ENCODE assay signal across 8 cellular contexts in the genomic region with DNA sequence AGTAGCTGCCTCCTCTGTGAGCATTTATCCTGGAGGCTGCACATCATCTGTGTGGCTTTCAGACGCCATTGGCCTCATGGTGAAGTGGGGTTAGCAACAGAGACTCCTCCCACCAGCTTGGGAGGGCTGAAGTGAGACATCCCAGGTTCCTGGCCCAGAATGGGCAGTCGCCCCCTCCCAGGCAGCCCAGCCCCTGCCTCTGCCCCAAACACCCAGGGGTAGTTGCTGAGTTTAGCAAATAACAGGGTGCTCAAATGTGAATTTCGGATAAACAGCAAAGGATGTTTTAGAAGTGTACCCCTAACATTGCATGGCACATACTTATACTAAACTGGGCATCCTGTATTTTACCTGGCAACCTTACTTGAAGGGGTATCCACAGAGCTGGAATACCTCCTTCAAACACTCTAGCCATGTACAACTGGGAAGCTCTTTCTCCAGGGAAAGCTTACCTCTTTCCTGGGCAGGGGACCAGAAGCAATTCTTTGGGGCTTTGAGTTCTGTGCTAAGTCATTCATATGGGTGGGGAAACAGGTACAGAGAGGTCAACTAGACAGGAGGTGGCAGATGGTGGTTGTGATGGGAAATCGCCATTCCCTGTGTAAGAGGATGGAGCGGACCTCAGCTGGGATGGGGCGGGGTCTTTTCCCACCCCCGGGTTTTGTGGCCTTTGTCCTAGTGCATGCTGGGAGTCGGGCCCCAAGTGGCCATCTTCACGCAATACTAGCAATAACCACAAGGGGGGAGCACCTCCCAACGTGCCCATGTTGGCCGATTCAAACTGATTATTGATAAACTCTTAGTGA. TPM values are rescaled to one million over a fixed set of nuclear protein-coding genes. Genes with fewer than 3 reads are reported as not detected.
DNase-seq lines count a peak whose midpoint lies in the region; ATAC-seq and TF ChIP-seq lines count a peak whose summit lies in the region.

No MANE protein-coding gene starts in this region.

- TF ChIP-seq CTCF in fibroblast of pulmonary artery (IDR thresholded peaks at IDR 0.05; ENCODE audit: low read length, missing control alignments): peak; percentile 76
- peak in 1 of 3 donors; percentile 67 for TF ChIP-seq CTCF in omental fat pad (IDR thresholded peaks at IDR 0.05)

- CTCF ChIA-PET in HEK293T (lab: Yijun Ruan, JAX): interaction anchor here (0.7 to 1.5 kb wide), 5 partner anchors 13 to 310 kb away, joined by 3 to 5 read pairs (median 3); no protein-coding TSS in a partner anchor

- no peak overlapping the region for H3K4me3 ChIP-seq in fibroblast of pulmonary artery (replicated peaks; ENCODE audit: low read depth, low read length)

- ATAC-seq in omental fat pad (ENCODE audit: low FRiP score) (peak; percentile 74), GM19397 (IDR thresholded peaks at IDR 0.05; ENCODE audit: unreplicated experiment) (no peak)

- POLR2A ChIA-PET in HEK293T (lab: Yijun Ruan, JAX): interaction anchor here (0.9 to 3.4 kb wide), 11 partner anchors 8 to 118 kb away, joined by 3 to 16 read pairs (median 5); partner anchors contain the start of genes MTFP1 and TBC1D10A

- DNase-seq in COLO668 (lab: John Stamatoyannopoulos, UW; ENCODE audit: unreplicated experiment): peak; percentile 54
- DNase-seq in HEK293T (ENCODE audit: extremely low spot score): peak; percentile 91
- DNase-seq in NCI-H82 (lab: John Stamatoyannopoulos, UW): peak; percentile 84
- peak; percentile 51 for DNase-seq in activated T-cell treated with anti-CD3 and anti-CD28 coated beads for 48 hours (ENCODE audit: low read depth)
- peak; percentile 67 for DNase-seq in fibroblast of pulmonary artery (ENCODE audit: low read depth)
- DNase-seq in omental fat pad (ENCODE audit: low spot score): no peak
- no peak for DNase-seq in SKM-1 (lab: John Stamatoyannopoulos, UW; ENCODE audit: unreplicated experiment)

TF ChIP-seq in HEK293T, 16 proteins besides CTCF, POLR2A, EP300 and RAD21:
- TF ChIP-seq FOXK2 (IDR thresholded peaks at IDR 0.05) (no peak), FOXM1 (IDR thresholded peaks at IDR 0.05; ENCODE audit: borderline replicate concordance) (no peak), TARDBP (IDR thresholded peaks at IDR 0.05) (no peak), ARNT (IDR thresholded peaks at IDR 0.05) (no peak), HDGF (IDR thresholded peaks at IDR 0.05; ENCODE audit: borderline replicate concordance) (no peak), ELF4 (IDR thresholded peaks at IDR 0.05) (no peak), PKNOX1 (IDR thresholded peaks at IDR 0.05) (no peak), ZNF384 (IDR thresholded peaks at IDR 0.05) (no peak), NFRKB (IDR thresholded peaks at IDR 0.05) (no peak), BHLHE40 (IDR thresholded peaks at IDR 0.05; ENCODE audit: borderline replicate concordance) (no peak), FOXA1 (IDR thresholded peaks at IDR 0.05) (no peak), L3MBTL2 (conservative IDR thresholded peaks at IDR 0.05) (no peak), LEF1 (IDR thresholded peaks at IDR 0.05; ENCODE audit: borderline replicate concordance) (no peak), SUZ12 (IDR thresholded peaks at IDR 0.05) (no peak), SP1 (IDR thresholded peaks at IDR 0.05) (no peak)
TF ChIP-seq in HEK293T: peak in this region for 0.

RNA-seq across cellular contexts. Expression of gene MTFP1, which starts 19.3 kb away (rescaled TPM):
- 10 to 100 TPM; 11.2 to 14.7 (median 14.1) TPM for total RNA-seq in omental fat pad

RNA-seq across cellular contexts. Expression of gene SEC14L3, which starts 27.0 kb away (rescaled TPM):
- not detected for total RNA-seq in omental fat pad

RNA-seq across cellular contexts. Expression of gene SEC14L2, which starts 48.0 kb away (rescaled TPM):
- 1 to 10 TPM; 3.0 to 8.8 (median 5.0) TPM for total RNA-seq in omental fat pad

RNA-seq across cellular contexts. Expression of gene RNF215, which starts 57.6 kb away (rescaled TPM):
- 10 to 100 TPM in 3 of 4 donors, 1 to 10 TPM in 1; 6.7 to 16.9 (median 11.8) TPM for total RNA-seq in omental fat pad

Comparison
In these comparisons a context has a peak if more than half of its experiments do, and no peak if none do; other contexts are left out.
1. DNase-seq: peak in COLO668 (single experiment), HEK293T (single experiment), NCI-H82 (single experiment), activated T-cell treated with anti-CD3 and anti-CD28 coated beads for 48 hours (single experiment) and fibroblast of pulmonary artery (single experiment); none in omental fat pad (single experiment) and SKM-1 (single experiment).